Comparison of ENCODE assay signal across 27 cellular contexts in genomic region chr22:27672721-27673387, GRCh38.
"Had no signal": no experiment of that assay in that cellular context is flagged by ENCODE, and none has a peak within 500 bp of the region (broad histone marks: within the 10 kb centered on the region; RNA-seq: fewer than 3 reads in every experiment).

No MANE protein-coding gene starts in this region.

- H3K4me1 ChIP-seq: parathyroid adenoma, suprapubic skin had no signal

- ATAC-seq: effector memory CD8-positive, alpha-beta T cell; gastroesophageal sphincter had no signal

- DNase-seq: activated CD4-positive, alpha-beta memory T cell treated with anti-CD3 and anti-CD28 coated beads, Interleukin-2, amount 10 ng/mL, durations not matched to agents 7 days and 5 days; activated CD4-positive, alpha-beta T cell treated with anti-CD3 and anti-CD28 coated beads for 1 hour; activated CD4-positive, alpha-beta T cell treated with anti-CD3 and anti-CD28 coated beads, Interleukin-2, amount 10 ng/mL, durations not matched to agents 7 days and 5 days; activated CD8-positive, alpha-beta memory T cell treated with anti-CD3 and anti-CD28 coated beads, Interleukin-2, amount 50 U/mL, for 48 hours; activated gamma-delta T cell treated with Interleukin-2 at 50 U/mL for 16 hours; activated naive CD4-positive, alpha-beta T cell treated with anti-CD3 and anti-CD28 coated beads, Interleukin-2, amount 50 U/mL, for 16 hours; activated T-cell treated with anti-CD3 and anti-CD28 coated beads, Interleukin-2, amount 50 U/mL, for 24 hours; amniotic stem cell; brain microvascular endothelial cell; dorsolateral prefrontal cortex; effector memory CD8-positive, alpha-beta T cell; islet precursor cell; left ventricle myocardium inferior; naive B cell; nephron progenitor cell; occipital lobe; spleen; stimulated activated naive CD4-positive, alpha-beta T cell; T1000; tibial artery; uterus had no signal

- H3K4me3 ChIP-seq: coronary artery, gastroesophageal sphincter, hepatocyte, left ventricle myocardium inferior, right atrium auricular region, spleen, suprapubic skin, tibial artery, uterus had no signal

- H3K27me3 ChIP-seq: brain microvascular endothelial cell, gastroesophageal sphincter, hepatocyte, right atrium auricular region, tibial artery, uterus had no signal

- H3K4me2 ChIP-seq: hepatocyte had no signal

- H3K27ac ChIP-seq: brain microvascular endothelial cell, coronary artery, gastroesophageal sphincter, hepatocyte, parathyroid adenoma, spleen, suprapubic skin, uterus had no signal

- H3K36me3 ChIP-seq: brain microvascular endothelial cell, gastroesophageal sphincter, left ventricle myocardium inferior, right atrium auricular region, spleen, suprapubic skin, tibial artery, uterus had no signal

- H3K79me2 ChIP-seq: hepatocyte, parathyroid adenoma had no signal

- H3K9ac ChIP-seq: parathyroid adenoma had no signal

- H3K9me3 ChIP-seq: gastroesophageal sphincter, spleen, suprapubic skin, uterus had no signal
